Comparison of ENCODE assay signal across 8 cellular contexts in the genomic region with DNA sequence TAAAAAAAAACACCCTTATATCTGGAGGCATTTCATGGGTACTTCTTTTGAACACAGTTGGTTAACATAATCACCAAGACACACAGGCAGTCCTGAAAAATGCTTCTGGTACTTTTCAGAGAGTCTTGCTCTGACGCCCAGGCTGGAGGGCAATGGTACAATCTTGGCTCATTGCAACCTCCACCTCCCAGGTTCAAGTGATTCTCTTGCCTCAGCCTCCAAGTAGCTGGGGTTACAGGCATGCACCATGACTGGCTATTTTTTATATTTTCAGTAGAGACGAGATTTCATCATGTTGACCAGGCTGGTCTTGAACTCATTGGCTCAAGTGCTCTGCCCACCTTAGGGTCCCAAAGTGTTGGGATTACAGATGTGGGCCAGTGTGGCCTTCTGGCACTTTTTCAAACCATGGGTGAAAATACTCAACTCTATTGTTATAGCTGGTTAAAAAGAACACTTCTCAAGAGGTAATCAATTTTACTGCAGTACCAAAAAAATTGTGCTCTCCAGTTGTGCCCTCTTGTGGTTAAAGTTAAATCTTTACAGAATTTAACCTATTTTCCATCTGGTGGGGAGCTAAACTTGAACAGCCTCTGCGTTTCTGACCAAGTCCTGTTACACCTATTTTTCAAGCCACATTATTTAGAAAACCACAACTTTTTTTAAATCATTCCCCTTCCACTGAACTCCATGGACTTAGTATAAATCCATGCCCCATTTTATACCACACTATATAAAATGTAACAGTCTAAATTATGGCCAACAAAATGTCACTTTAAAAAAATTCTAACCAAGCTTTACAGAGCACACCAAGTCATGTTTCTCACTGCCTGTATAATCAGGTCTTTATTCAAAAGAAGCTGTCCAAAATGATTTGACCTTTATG. TPM values are rescaled to one million over a fixed set of nuclear protein-coding genes. Genes with fewer than 3 reads are reported as not detected.
DNase-seq lines count a peak whose midpoint lies in the region; ATAC-seq and TF ChIP-seq lines count a peak whose summit lies in the region.

No MANE protein-coding gene starts in this region.

- peaks cover 47 to 62% of the 10 kb centered on the region in 2 donors for H3K36me3 ChIP-seq in ascending aorta

- no peaks in the 10 kb centered on the region for H3K9me3 ChIP-seq in ascending aorta

- H3K4me1 ChIP-seq in ascending aorta, result peaks cover 13 to 24% of the 10 kb centered on the region in 2 donors

- no peak overlapping the region for H3K27ac ChIP-seq in ascending aorta

- no peak for ATAC-seq in GM21576 (IDR thresholded peaks at IDR 0.05; ENCODE audit: unreplicated experiment)
- ATAC-seq in HG03460 (IDR thresholded peaks at IDR 0.05; ENCODE audit: unreplicated experiment), result no peak

- peak; percentile 16 to 38 (median 27) for TF ChIP-seq CTCF in ascending aorta (IDR thresholded peaks at IDR 0.05)

- H3K27me3 ChIP-seq in ascending aorta, result no peaks in the 10 kb centered on the region

- peak; percentile 8 for DNase-seq in NCI-H2196 (lab: John Stamatoyannopoulos, UW; ENCODE audit: unreplicated experiment)
- no peak for DNase-seq in NCI-H2196 treated with DMSO at 0.1 percent for 48 hours (lab: John Stamatoyannopoulos, UW; ENCODE audit: unreplicated experiment)
- DNase-seq in MV-4-11 (lab: John Stamatoyannopoulos, UW), result peak; percentile 24
- no peak for DNase-seq in ascending aorta (ENCODE audit: low spot score in 2 of 2)
- peak; percentile 29 for DNase-seq in medulla oblongata (ENCODE audit: extremely low spot score)
- no peak for DNase-seq in epidermal melanocyte (ENCODE audit: insufficient read length, low spot score)

- H3K4me3 ChIP-seq in ascending aorta, result no peak overlapping the region

- intact Hi-C loops in ascending aorta (cut with DNase I), result loop anchor here (10.0 kb wide), 1 partner anchor 884 kb away; a partner anchor contains a TSS

RNA-seq across cellular contexts. Expression of a gene that starts 1.2 kb away (rescaled TPM):
- total RNA-seq in ascending aorta, result 3.7 TPM

RNA-seq across cellular contexts. Expression of a gene that starts 5.9 kb away (rescaled TPM):
- total RNA-seq in ascending aorta, result 2,799 TPM

RNA-seq across cellular contexts. Expression of a gene that starts 6.4 kb away (rescaled TPM):
- 2.3 TPM for total RNA-seq in ascending aorta

Comparison
In these comparisons a context has a peak if more than half of its experiments do, and no peak if none do; other contexts are left out.
1. DNase-seq: peak in NCI-H2196 (single experiment), MV-4-11 (single experiment) and medulla oblongata (single experiment); none in NCI-H2196 treated with DMSO at 0.1 percent for 48 hours (single experiment), ascending aorta (0 of 2) and epidermal melanocyte (single experiment).